ENCODE assay signal across 26 cellular contexts in genomic region chrX:74523224-74523623, GRCh38.
"Had no signal": no experiment of that assay in that cellular context is flagged by ENCODE, and none has a peak within 500 bp of the region (broad histone marks: within the 10 kb centered on the region; RNA-seq: fewer than 3 reads in every experiment).

No MANE protein-coding gene starts in this region.

- H3K27me3 ChIP-seq: body of pancreas, gastroesophageal sphincter, heart right ventricle had no signal

- H3K27ac Mint-ChIP-seq: activated CD4-positive, alpha-beta memory T cell treated with anti-CD3 and anti-CD28 coated beads, Interleukin-2, amount 10 ng/mL, durations not matched to agents 7 days and 5 days; activated CD8-positive, alpha-beta memory T cell treated with anti-CD3 and anti-CD28 coated beads, Interleukin-2, amount 10 ng/mL, durations not matched to agents 7 days and 5 days; activated naive CD8-positive, alpha-beta T cell; endodermal cell; immature natural killer cell; natural killer cell; stimulated activated naive CD8-positive, alpha-beta T cell treated with anti-CD3 and anti-CD28 coated beads, Interleukin-15, amount 100 ng/mL, for 72 hours had no signal

- H3K4me1 Mint-ChIP-seq: activated CD4-positive, alpha-beta memory T cell treated with anti-CD3 and anti-CD28 coated beads, Interleukin-2, amount 10 ng/mL, durations not matched to agents 7 days and 5 days; activated CD8-positive, alpha-beta memory T cell treated with anti-CD3 and anti-CD28 coated beads, Interleukin-2, amount 10 ng/mL, durations not matched to agents 7 days and 5 days; immature natural killer cell; natural killer cell; stimulated activated naive CD8-positive, alpha-beta T cell treated with anti-CD3 and anti-CD28 coated beads, Interleukin-15, amount 100 ng/mL, for 72 hours had no signal

- H3K9me3 Mint-ChIP-seq: activated CD4-positive, alpha-beta memory T cell treated with anti-CD3 and anti-CD28 coated beads, Interleukin-2, amount 10 ng/mL, durations not matched to agents 7 days and 5 days; immature natural killer cell; natural killer cell; stimulated activated naive CD8-positive, alpha-beta T cell treated with anti-CD3 and anti-CD28 coated beads, Interleukin-15, amount 100 ng/mL, for 72 hours had no signal

- H3K4me3 Mint-ChIP-seq: activated CD4-positive, alpha-beta memory T cell treated with anti-CD3 and anti-CD28 coated beads, Interleukin-2, amount 10 ng/mL, durations not matched to agents 7 days and 5 days; activated CD8-positive, alpha-beta memory T cell treated with anti-CD3 and anti-CD28 coated beads, Interleukin-2, amount 10 ng/mL, durations not matched to agents 7 days and 5 days; activated naive CD8-positive, alpha-beta T cell; endodermal cell; immature natural killer cell; natural killer cell; stimulated activated naive CD8-positive, alpha-beta T cell treated with anti-CD3 and anti-CD28 coated beads, Interleukin-15, amount 100 ng/mL, for 72 hours had no signal

- H3K36me3 ChIP-seq: gastroesophageal sphincter, heart right ventricle, lower lobe of right lung had no signal

- ATAC-seq: activated CD8-positive, alpha-beta memory T cell treated with anti-CD3 and anti-CD28 coated beads, Interleukin-2, amount 10 ng/mL, durations not matched to agents 7 days and 5 days; body of pancreas; gastroesophageal sphincter; lower lobe of right lung; natural killer cell; stimulated activated naive CD8-positive, alpha-beta T cell treated with anti-CD3 and anti-CD28 coated beads, Interleukin-15, amount 100 ng/mL, for 72 hours had no signal

- H3K36me3 Mint-ChIP-seq: activated CD8-positive, alpha-beta memory T cell treated with anti-CD3 and anti-CD28 coated beads, Interleukin-2, amount 10 ng/mL, durations not matched to agents 7 days and 5 days; activated naive CD8-positive, alpha-beta T cell; immature natural killer cell; natural killer cell had no signal

- H3K27me3 Mint-ChIP-seq: activated CD4-positive, alpha-beta memory T cell treated with anti-CD3 and anti-CD28 coated beads, Interleukin-2, amount 10 ng/mL, durations not matched to agents 7 days and 5 days; activated CD8-positive, alpha-beta memory T cell treated with anti-CD3 and anti-CD28 coated beads, Interleukin-2, amount 10 ng/mL, durations not matched to agents 7 days and 5 days; activated naive CD8-positive, alpha-beta T cell; stimulated activated naive CD8-positive, alpha-beta T cell treated with anti-CD3 and anti-CD28 coated beads, Interleukin-15, amount 100 ng/mL, for 72 hours had no signal

- H3K4me3 ChIP-seq: body of pancreas, dorsolateral prefrontal cortex, gastroesophageal sphincter, heart right ventricle, lower lobe of right lung, skin epidermis had no signal

- FAIRE-seq: colon had no signal

- H3K9me3 ChIP-seq: body of pancreas, gastroesophageal sphincter, heart right ventricle, lower lobe of right lung had no signal

- H3K4me1 ChIP-seq: body of pancreas, gastroesophageal sphincter, lower lobe of right lung had no signal

- DNase-seq: activated CD4-positive, alpha-beta memory T cell treated with anti-CD3 and anti-CD28 coated beads, Interleukin-2, amount 10 ng/mL, durations not matched to agents 7 days and 5 days; activated CD4-positive, alpha-beta T cell treated with anti-CD3 and anti-CD28 coated beads for 48 hours; activated CD4-positive, CD25-positive, alpha-beta regulatory T cell; activated CD8-positive, alpha-beta memory T cell treated with anti-CD3 and anti-CD28 coated beads, Interleukin-2, amount 10 ng/mL, durations not matched to agents 7 days and 5 days; amygdala; body of pancreas; caudate nucleus; dorsolateral prefrontal cortex; endodermal cell; heart right ventricle; immature natural killer cell; lower lobe of right lung; natural killer cell; nucleus accumbens; posterior cingulate gyrus; retina; stimulated activated CD4-positive, alpha-beta T cell treated with anti-CD3 and anti-CD28 coated beads, Interleukin-15, amount 100 ng/mL, for 24 hours; stimulated activated CD4-positive, alpha-beta T cell treated with anti-CD3 and anti-CD28 coated beads, Interleukin-2, amount 100 ng/mL, for 48 hours; stimulated activated naive CD8-positive, alpha-beta T cell treated with anti-CD3 and anti-CD28 coated beads, Interleukin-15, amount 100 ng/mL, for 72 hours; T1000; trophoblast cell had no signal

- H3K27ac ChIP-seq: body of pancreas, dorsolateral prefrontal cortex, epithelial cell of prostate, lower lobe of right lung had no signal
